ENCODE assay signal across 15 cellular contexts in the genomic region with DNA sequence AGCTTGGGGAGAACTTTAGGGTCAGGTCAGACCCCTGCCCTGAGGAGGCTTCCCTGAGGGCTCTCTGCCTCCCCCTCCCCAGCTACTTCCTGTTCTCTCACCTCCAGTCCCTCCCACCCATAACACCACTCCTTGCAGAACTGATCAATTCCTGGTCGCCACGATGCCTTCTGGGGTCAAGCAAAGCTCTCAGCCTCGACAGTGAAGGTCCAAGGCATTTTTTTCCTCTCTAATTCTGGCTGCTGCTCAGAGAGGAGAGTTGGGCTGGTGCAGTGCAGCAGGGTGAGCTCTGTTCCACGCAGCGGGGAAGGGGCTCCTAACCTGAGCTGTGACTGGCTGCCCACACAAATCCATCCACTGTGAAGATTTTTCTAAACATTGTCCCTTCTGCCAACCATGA.
"Had no signal": no experiment of that assay in that cellular context is flagged by ENCODE, and none has a peak within 500 bp of the region (broad histone marks: within the 10 kb centered on the region; RNA-seq: fewer than 3 reads in every experiment).

No MANE protein-coding gene starts in this region.

- H3K4me2 ChIP-seq: smooth muscle cell had no signal

- H3K4me3 ChIP-seq: esophagus squamous epithelium, heart right ventricle, prostate gland, smooth muscle cell, thoracic aorta had no signal

- H3K27ac ChIP-seq: brain microvascular endothelial cell, esophagus squamous epithelium, heart right ventricle, prostate gland, thoracic aorta had no signal

- ATAC-seq: heart right ventricle; natural killer cell; right cardiac atrium; stimulated activated memory B cell treated with anti-CD40 and anti-IgM and Interleukin-4, amounts not matched to agents 10 μg/mL and 1 μg/mL and 100 μg/mL, for 72 hours had no signal

- H3K4me1 ChIP-seq: esophagus squamous epithelium, prostate gland had no signal

- DNase-seq: activated CD4-positive, alpha-beta T cell treated with anti-CD3 and anti-CD28 coated beads, Interleukin-2, amount 50 U/mL, for 4 hours; activated naive CD4-positive, alpha-beta T cell; brain microvascular endothelial cell; effector CD8-positive, alpha-beta T cell; esophagus squamous epithelium; heart right ventricle; immature natural killer cell; mesendoderm; natural killer cell; right cardiac atrium; stimulated activated CD4-positive, alpha-beta T cell treated with anti-CD3 and anti-CD28 coated beads, Interleukin-4, amount 100 ng/mL, for 4 hours had no signal

- H3K27me3 ChIP-seq: brain microvascular endothelial cell had no signal

- H3K9me3 ChIP-seq: esophagus squamous epithelium, heart right ventricle, prostate gland, thoracic aorta had no signal

- H3K36me3 ChIP-seq: brain microvascular endothelial cell, esophagus squamous epithelium, heart right ventricle, prostate gland, thoracic aorta had no signal
